13 cellular contexts compared by ENCODE assay signal in genomic region chr7:104036889-104037288, GRCh38. TPM values are rescaled to one million over a fixed set of nuclear protein-coding genes. Genes with fewer than 3 reads are reported as not detected.
"Had no signal": no experiment of that assay in that cellular context is flagged by ENCODE, and none has a peak within 500 bp of the region (broad histone marks: within the 10 kb centered on the region; RNA-seq: fewer than 3 reads in every experiment).

No MANE protein-coding gene starts in this region.

RNA-seq across cellular contexts. Expression of gene RELN, which starts 47.4 kb away (rescaled TPM):
- total RNA-seq: activated B cell treated with CpG ODN at 0.5 μM for 24 hours; activated CD4-positive, alpha-beta memory T cell treated with anti-CD3 and anti-CD28 coated beads for 36 hours; activated CD4-positive, alpha-beta memory T cell treated with anti-CD3 and anti-CD28 coated beads, Interleukin-2, amount 10 ng/mL, durations not matched to agents 7 days and 5 days; activated CD4-positive, alpha-beta T cell treated with anti-CD3 and anti-CD28 coated beads for 36 hours; activated CD4-positive, alpha-beta T cell treated with anti-CD3 and anti-CD28 coated beads, Interleukin-2, amount 10 ng/mL, durations not matched to agents 24 days and 14 days; activated CD4-positive, alpha-beta T cell treated with anti-CD3 and anti-CD28 coated beads, Interleukin-2, amount 10 ng/mL, durations not matched to agents 7 days and 5 days; activated CD8-positive, alpha-beta memory T cell treated with anti-CD3 and anti-CD28 coated beads for 36 hours; activated CD8-positive, alpha-beta memory T cell treated with anti-CD3 and anti-CD28 coated beads, Interleukin-2, amount 10 ng/mL, durations not matched to agents 7 days and 5 days; activated CD8-positive, alpha-beta T cell treated with anti-CD3 and anti-CD28 coated beads for 36 hours; activated CD8-positive, alpha-beta T cell treated with anti-CD3 and anti-CD28 coated beads, Interleukin-2, amount 10 ng/mL, durations not matched to agents 7 days and 5 days; T-helper 1 cell treated with Interleukin-12 subunit alpha and Interleukin-12 subunit beta and Interleukin-4 antibody, amounts not matched to agents 30 ng/mL and 1 ng/mL, for 36 hours; T-helper 17 cell; T-helper 2 cell treated with Interferon-gamma antibody and Interleukin-4, amounts not matched to agents 100 ng/mL and 5 ng/mL, for 36 hours had no signal
